ENCODE assay signal across 9 cellular contexts in the genomic region with DNA sequence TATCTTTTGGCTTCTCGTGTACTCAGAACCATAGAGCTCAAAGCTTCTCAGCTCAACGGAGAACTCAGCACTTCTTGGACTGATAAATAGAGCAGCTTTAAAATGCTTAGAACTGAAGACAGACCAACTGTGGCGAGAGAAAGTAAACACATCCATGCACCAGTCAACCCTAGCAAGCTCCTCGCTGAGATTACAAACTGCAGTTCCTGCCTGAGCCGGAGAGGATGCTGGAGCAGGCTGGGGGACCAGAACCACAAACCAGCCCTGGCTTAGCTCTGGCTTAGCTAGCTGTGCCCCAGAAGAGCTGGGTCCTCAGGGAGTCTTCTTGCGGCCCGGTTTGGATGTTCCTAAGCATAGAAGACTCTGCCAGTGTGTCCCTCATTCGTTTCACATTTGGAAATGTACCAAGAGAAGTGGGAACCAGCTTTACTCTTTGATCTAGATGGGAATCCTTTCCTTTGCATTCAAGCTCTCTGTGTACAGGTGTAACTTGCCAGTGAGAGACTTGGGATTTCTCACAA. TPM values are rescaled to one million over a fixed set of nuclear protein-coding genes. Genes with fewer than 3 reads are reported as not detected.
DNase-seq lines count a peak whose midpoint lies in the region; ATAC-seq, FAIRE-seq and TF ChIP-seq lines count a peak whose summit lies in the region.
"Had no signal": no experiment of that assay in that cellular context is flagged by ENCODE, and none has a peak within 500 bp of the region (broad histone marks: within the 10 kb centered on the region; RNA-seq: fewer than 3 reads in every experiment).

No MANE protein-coding gene starts in this region.

- H3K9me1 ChIP-seq in endothelial cell of umbilical vein (replicated peaks; ENCODE audit: control insufficient read depth, extremely low read depth, insufficient read depth, low read length): no peaks in the 10 kb centered on the region

- no peaks in the 10 kb centered on the region for H3K79me2 ChIP-seq in endothelial cell of umbilical vein (ENCODE audit: control insufficient read depth, insufficient read depth, low read length)

- H3K4me3 Mint-ChIP-seq in activated CD8-positive, alpha-beta memory T cell treated with anti-CD3 and anti-CD28 coated beads, Interleukin-2, amount 10 ng/mL, durations not matched to agents 7 days and 5 days: no peak overlapping the region
- peak overlapping the region in 1 of 2 donors; percentile 19 for H3K4me3 Mint-ChIP-seq in stimulated activated naive B cell treated with anti-CD40 and anti-IgM and Interleukin-4, amounts not matched to agents 10 μg/mL and 1 μg/mL and 100 μg/mL, for 72 hours

- H3K27me3 ChIP-seq in endothelial cell of umbilical vein (ENCODE audit: control insufficient read depth in 2 of 2, insufficient read depth in 2 of 2, low read length in 2 of 2) (peaks cover 47 to 72% of the 10 kb centered on the region in 2 experiments), adrenal gland (peaks cover 66% of the 10 kb centered on the region), right cardiac atrium (ENCODE audit: control insufficient read depth, insufficient read depth) (no peaks in the 10 kb centered on the region)

- dilution Hi-C loops in endothelial cell of umbilical vein (cut with MboI; ENCODE audit: extremely low pct_ligation_motif_present, low sequenced_read_pairs): no loop called here

- H2AFZ ChIP-seq in endothelial cell of umbilical vein (ENCODE audit: low read depth, low read length): no peak overlapping the region

- H3K4me1 ChIP-seq in endothelial cell of umbilical vein (ENCODE audit: control insufficient read depth, extremely low read depth, insufficient read depth, low read length) (no peaks in the 10 kb centered on the region), adrenal gland (replicated peaks in 1 of 2) (peaks cover 0 to 4% of the 10 kb centered on the region in 2 donors), right cardiac atrium (ENCODE audit: control insufficient read depth, insufficient read depth, low read length) (no peaks in the 10 kb centered on the region)

- no peak overlapping the region for H3K4me2 ChIP-seq in endothelial cell of umbilical vein (ENCODE audit: insufficient read depth, low read length)

- H3K9me3 ChIP-seq in endothelial cell of umbilical vein (replicated peaks; ENCODE audit: control insufficient read depth, insufficient read depth, low read length): no peaks in the 10 kb centered on the region
- no peaks in the 10 kb centered on the region for H3K9me3 ChIP-seq in adrenal gland (replicated peaks in 1 of 3)
- H3K9me3 ChIP-seq in right cardiac atrium (ENCODE audit: control insufficient read depth, low read length): no peaks in the 10 kb centered on the region

- no peaks in the 10 kb centered on the region for H3K36me3 Mint-ChIP-seq in activated CD8-positive, alpha-beta memory T cell treated with anti-CD3 and anti-CD28 coated beads, Interleukin-2, amount 10 ng/mL, durations not matched to agents 7 days and 5 days
- H3K36me3 Mint-ChIP-seq in stimulated activated naive B cell treated with anti-CD40 and anti-IgM and Interleukin-4, amounts not matched to agents 10 μg/mL and 1 μg/mL and 100 μg/mL, for 72 hours: no peaks in the 10 kb centered on the region

- BruUV-seq in endothelial cell of umbilical vein (replicated peaks; lab: Mats Ljungman, UMichigan): no TSS peak

- FAIRE-seq in RCC 7860 (lab: Jason Lieb, UNC) (peak; percentile 65), endothelial cell of umbilical vein (lab: Jason Lieb, UNC) (peak; percentile 44)

- H3K9ac ChIP-seq in endothelial cell of umbilical vein (replicated peaks; ENCODE audit: extremely low read depth, insufficient read depth, low read length): no peak overlapping the region

- TF ChIP-seq POLR2A in endothelial cell of umbilical vein (IDR thresholded peaks at IDR 0.05; ENCODE audit: low read depth, low read length) (no peak), adrenal gland (IDR thresholded peaks at IDR 0.05) (no peak)

- H3K4me1 Mint-ChIP-seq in activated CD8-positive, alpha-beta memory T cell treated with anti-CD3 and anti-CD28 coated beads, Interleukin-2, amount 10 ng/mL, durations not matched to agents 7 days and 5 days: peaks cover 22% of the 10 kb centered on the region
- peaks cover 11 to 28% of the 10 kb centered on the region in 2 donors for H3K4me1 Mint-ChIP-seq in stimulated activated naive B cell treated with anti-CD40 and anti-IgM and Interleukin-4, amounts not matched to agents 10 μg/mL and 1 μg/mL and 100 μg/mL, for 72 hours

- H3K27ac Mint-ChIP-seq in activated CD8-positive, alpha-beta memory T cell treated with anti-CD3 and anti-CD28 coated beads, Interleukin-2, amount 10 ng/mL, durations not matched to agents 7 days and 5 days: peak overlapping the region; percentile 45
- no peak overlapping the region for H3K27ac Mint-ChIP-seq in stimulated activated naive B cell treated with anti-CD40 and anti-IgM and Interleukin-4, amounts not matched to agents 10 μg/mL and 1 μg/mL and 100 μg/mL, for 72 hours

- H3K4me3 ChIP-seq in endothelial cell of umbilical vein (replicated peaks in 1 of 3; ENCODE audit: insufficient read depth in 1 of 3, low read depth in 1 of 3, low read length in 3 of 3): no peak overlapping the region
- no peak overlapping the region for H3K4me3 ChIP-seq in adrenal gland
- no peak overlapping the region for H3K4me3 ChIP-seq in right cardiac atrium (ENCODE audit: low read length)

- intact Hi-C loops in endothelial cell of umbilical vein (cut with micrococcal nuclease): no loop called here
- intact Hi-C loops in adrenal gland (cut with DNase I): no loop called here
- intact Hi-C loops in right cardiac atrium (cut with DNase I): no loop called here

- H3K27me3 Mint-ChIP-seq in activated CD8-positive, alpha-beta memory T cell treated with anti-CD3 and anti-CD28 coated beads, Interleukin-2, amount 10 ng/mL, durations not matched to agents 7 days and 5 days: peaks cover 65% of the 10 kb centered on the region
- H3K27me3 Mint-ChIP-seq in stimulated activated naive B cell treated with anti-CD40 and anti-IgM and Interleukin-4, amounts not matched to agents 10 μg/mL and 1 μg/mL and 100 μg/mL, for 72 hours: peaks cover 35 to 42% of the 10 kb centered on the region in 2 donors

- WGBS in adrenal gland, 4 donors: 37 to 62% (median 45%) methylated on average over 6 to 8 of the region's 8 CpGs
- WGBS in right cardiac atrium: 4% methylated on average over 8 of the region's 8 CpGs

- H3K27ac ChIP-seq in endothelial cell of umbilical vein (ENCODE audit: insufficient read depth, low read depth, low read length) (no peak overlapping the region), adrenal gland (no peak overlapping the region), right cardiac atrium (ENCODE audit: low read length) (no peak overlapping the region)
- H3K27ac ChIP-seq: C4-2B had no signal

- POLR2A ChIA-PET in endothelial cell of umbilical vein (lab: Charles Lee): no interaction called here

- DNase-seq in activated CD8-positive, alpha-beta memory T cell treated with anti-CD3 and anti-CD28 coated beads, Interleukin-2, amount 10 ng/mL, durations not matched to agents 7 days and 5 days: peak; percentile 71
- no peak for DNase-seq in activated CD8-positive, alpha-beta memory T cell treated with anti-CD3 and anti-CD28 coated beads, Interleukin-2, amount 50 U/mL, for 4 hours
- DNase-seq in RCC 7860 (ENCODE audit: low spot score) (peak; percentile 54), endothelial cell of umbilical vein (ENCODE audit: low read depth, low spot score) (no peak), adrenal gland (no peak), right cardiac atrium (no peak)
- DNase-seq in stimulated activated naive B cell treated with anti-CD40 and anti-IgM and Interleukin-4, amounts not matched to agents 10 μg/mL and 1 μg/mL and 100 μg/mL, for 72 hours: peak; percentile 25

- H4K20me1 ChIP-seq in endothelial cell of umbilical vein (replicated peaks; ENCODE audit: control insufficient read depth, extremely low read depth, insufficient read depth, low read length): no peaks in the 10 kb centered on the region

- CTCF ChIA-PET in activated CD8-positive, alpha-beta memory T cell treated with anti-CD3 and anti-CD28 coated beads, Interleukin-2, amount 10 ng/mL, durations not matched to agents 7 days and 5 days (lab: Charles Lee): interaction anchor here (0.8 to 3.2 kb wide), 9 partner anchors 15 to 117 kb away, joined by 3 to 36 read pairs (median 3); no protein-coding TSS in a partner anchor
- CTCF ChIA-PET in endothelial cell of umbilical vein (lab: Charles Lee): interaction anchor here (1.1 to 1.4 kb wide), 3 partner anchors 25 to 135 kb away, joined by 3 to 9 read pairs (median 5); no protein-coding TSS in a partner anchor

- peak in 1 of 2 donors; percentile 4 for TF ChIP-seq CTCF in endothelial cell of umbilical vein (IDR thresholded peaks at IDR 0.05; ENCODE audit: extremely low read depth in 1 of 2, insufficient read depth in 1 of 2, low read depth in 1 of 2, low read length in 2 of 2)
- TF ChIP-seq CTCF in adrenal gland (IDR thresholded peaks at IDR 0.05): no peak

- H3K36me3 ChIP-seq in endothelial cell of umbilical vein (ENCODE audit: control insufficient read depth in 2 of 2, extremely low read depth in 1 of 2, insufficient read depth in 2 of 2, low read length in 2 of 2) (no peaks in the 10 kb centered on the region), adrenal gland (replicated peaks in 1 of 2) (no peaks in the 10 kb centered on the region)

- peak; percentile 93 for ATAC-seq in activated CD8-positive, alpha-beta memory T cell treated with anti-CD3 and anti-CD28 coated beads, Interleukin-2, amount 10 ng/mL, durations not matched to agents 7 days and 5 days
- peak; percentile 89 to 92 for ATAC-seq in stimulated activated naive B cell treated with anti-CD40 and anti-IgM and Interleukin-4, amounts not matched to agents 10 μg/mL and 1 μg/mL and 100 μg/mL, for 72 hours (replicated peaks)
- ATAC-seq in HG03045 (IDR thresholded peaks at IDR 0.05; ENCODE audit: unreplicated experiment): no peak
- ATAC-seq in right cardiac atrium: no peak

- no peaks in the 10 kb centered on the region for H3K9me3 Mint-ChIP-seq in activated CD8-positive, alpha-beta memory T cell treated with anti-CD3 and anti-CD28 coated beads, Interleukin-2, amount 10 ng/mL, durations not matched to agents 7 days and 5 days (ENCODE audit: low read depth)
- H3K9me3 Mint-ChIP-seq in stimulated activated naive B cell treated with anti-CD40 and anti-IgM and Interleukin-4, amounts not matched to agents 10 μg/mL and 1 μg/mL and 100 μg/mL, for 72 hours: no peaks in the 10 kb centered on the region

RNA-seq across cellular contexts. Expression of gene PAX8, which starts 5.6 kb away (rescaled TPM):
- 1 to 10 TPM; 1.6 to 2.1 TPM for total RNA-seq in activated CD8-positive, alpha-beta memory T cell treated with anti-CD3 and anti-CD28 coated beads, Interleukin-2, amount 10 ng/mL, durations not matched to agents 7 days and 5 days
- total RNA-seq in endothelial cell of umbilical vein (0.22 and 0.28 TPM in 2 replicates), adrenal gland (10 to 100 TPM in 6 of 8 donors, 1 to 10 TPM in 2; 5.1 to 72.3 (median 14.5) TPM), right cardiac atrium (1 to 10 TPM in 1 of 4 donors, under 1 TPM in 2, not detected in 1; 0.11 to 1.9 (median 0.68) TPM)
- polyA plus RNA-seq in endothelial cell of umbilical vein (0.62 and 1.4 TPM in 2 replicates), adrenal gland (10 to 100 TPM in 1 of 3 donors, 1 to 10 TPM in 2; 5.6 to 13.3 (median 6.7) TPM), right cardiac atrium (0.05 TPM)
- 0.52 and 0.83 TPM in 2 replicates for polyA plus RNA-seq in endothelial cell of umbilical vein (2011; cell fraction: cytosol; rRNA removed)
- polyA plus RNA-seq in endothelial cell of umbilical vein (2011; cell fraction: nucleus; rRNA removed): 0.53 and 0.67 TPM in 2 replicates
- 2.0 and 3.5 TPM in 2 replicates for polyA plus RNA-seq in endothelial cell of umbilical vein (2012)
- 0.34 and 1.5 TPM in 2 replicates for polyA minus RNA-seq in endothelial cell of umbilical vein
- not detected for polyA minus RNA-seq in endothelial cell of umbilical vein (2011; cell fraction: cytosol; rRNA and poly(A)+ RNA removed)
- 0.34 and 0.82 TPM in 2 replicates for polyA minus RNA-seq in endothelial cell of umbilical vein (2011; cell fraction: nucleus; rRNA and poly(A)+ RNA removed)

Comparison
In these comparisons a context has a peak if more than half of its experiments do, and no peak if none do; other contexts are left out.
1. DNase-seq: peak in activated CD8-positive, alpha-beta memory T cell treated with anti-CD3 and anti-CD28 coated beads, Interleukin-2, amount 10 ng/mL, durations not matched to agents 7 days and 5 days (single experiment), RCC 7860 (single experiment) and stimulated activated naive B cell treated with anti-CD40 and anti-IgM and Interleukin-4, amounts not matched to agents 10 μg/mL and 1 μg/mL and 100 μg/mL, for 72 hours (single experiment); none in activated CD8-positive, alpha-beta memory T cell treated with anti-CD3 and anti-CD28 coated beads, Interleukin-2, amount 50 U/mL, for 4 hours (single experiment), endothelial cell of umbilical vein (single experiment), adrenal gland (0 of 7) and right cardiac atrium (0 of 3).
2. ATAC-seq: peak in activated CD8-positive, alpha-beta memory T cell treated with anti-CD3 and anti-CD28 coated beads, Interleukin-2, amount 10 ng/mL, durations not matched to agents 7 days and 5 days (single experiment) and stimulated activated naive B cell treated with anti-CD40 and anti-IgM and Interleukin-4, amounts not matched to agents 10 μg/mL and 1 μg/mL and 100 μg/mL, for 72 hours (2 of 2); none in HG03045 (single experiment) and right cardiac atrium (0 of 2).